In genomic region chr9:113372059-113372458, GRCh38 we compare ENCODE assay signal across 1 cellular context.
TF ChIP-seq lines count a peak whose summit lies in the region.

No MANE protein-coding gene starts in this region.

TF ChIP-seq in HepG2, 621 proteins besides CTCF, POLR2A, EP300 and RAD21:
- TF ChIP-seq ZBED4 (CRISPR knock-in tag; IDR thresholded peaks at IDR 0.05; ENCODE audit: borderline replicate concordance) (no peak), ZNF703 (CRISPR knock-in tag; IDR thresholded peaks at IDR 0.05; ENCODE audit: borderline replicate concordance) (no peak), ZFP82 (CRISPR knock-in tag; IDR thresholded peaks at IDR 0.05; ENCODE audit: borderline replicate concordance) (no peak), AGO2 (optimal IDR thresholded peaks at IDR 0.05; ENCODE audit: low read depth, low read length) (peak; percentile 23), LCORL (IDR thresholded peaks at IDR 0.05) (no peak), LCORL (CRISPR knock-in tag; IDR thresholded peaks at IDR 0.05) (no peak), ZC3H13 (CRISPR knock-in tag; IDR thresholded peaks at IDR 0.05) (peak; percentile 71), MAFK (conservative IDR thresholded peaks at IDR 0.05 in 1 of 2, IDR thresholded peaks at IDR 0.05 in 1 of 2; ENCODE audit: low read length in 2 of 2) (no peak), GLMP (CRISPR knock-in tag; IDR thresholded peaks at IDR 0.05; ENCODE audit: borderline replicate concordance) (no peak), YEATS2 (CRISPR knock-in tag; IDR thresholded peaks at IDR 0.05; ENCODE audit: borderline replicate concordance) (no peak), ELF3 (CRISPR knock-in tag; IDR thresholded peaks at IDR 0.05) (no peak), LBX2 (CRISPR knock-in tag; IDR thresholded peaks at IDR 0.05; ENCODE audit: borderline replicate concordance) (no peak), ZNF792 (CRISPR knock-in tag; IDR thresholded peaks at IDR 0.05) (no peak), ZNF354B (CRISPR knock-in tag; IDR thresholded peaks at IDR 0.05) (0 out of 2 replicates have a peak, but pooled peaks have one; percentile 17), HNF1B (CRISPR knock-in tag; IDR thresholded peaks at IDR 0.05) (no peak), TBL1XR1 (IDR thresholded peaks at IDR 0.05; ENCODE audit: borderline replicate concordance, low read length, partially characterized antibody) (no peak), POLR2G (IDR thresholded peaks at IDR 0.05; ENCODE audit: low read depth, low read length) (0 out of 2 replicates have a peak, but pooled peaks have one; percentile 24), SALL1 (CRISPR knock-in tag; IDR thresholded peaks at IDR 0.05) (0 out of 2 replicates have a peak, but pooled peaks have one; percentile 15), ATF2 (CRISPR knock-in tag; IDR thresholded peaks at IDR 0.05) (no peak), TFE3 (CRISPR knock-in tag; IDR thresholded peaks at IDR 0.05) (no peak), ZBTB1 (CRISPR knock-in tag; IDR thresholded peaks at IDR 0.05; ENCODE audit: borderline replicate concordance) (no peak), ZNF781 (CRISPR knock-in tag; IDR thresholded peaks at IDR 0.05; ENCODE audit: borderline replicate concordance, not compliant biosample characterization) (no peak), ZNF598 (CRISPR knock-in tag; IDR thresholded peaks at IDR 0.05; ENCODE audit: borderline replicate concordance) (no peak), ZSCAN30 (CRISPR knock-in tag; IDR thresholded peaks at IDR 0.05) (no peak), SP140L (CRISPR knock-in tag; IDR thresholded peaks at IDR 0.05; ENCODE audit: borderline replicate concordance) (no peak), GATA4 (IDR thresholded peaks at IDR 0.05; ENCODE audit: borderline replicate concordance, low read depth) (no peak), HMG20B (CRISPR knock-in tag; conservative IDR thresholded peaks at IDR 0.05) (no peak), ZBTB8A (CRISPR knock-in tag; IDR thresholded peaks at IDR 0.05; ENCODE audit: borderline replicate concordance, low read depth) (no peak), FUBP1 (CRISPR knock-in tag; IDR thresholded peaks at IDR 0.05; ENCODE audit: borderline replicate concordance) (no peak), ZNF501 (CRISPR knock-in tag; IDR thresholded peaks at IDR 0.05) (peak; percentile 39; the same call in 1 of the 2 replicates), JDP2 (CRISPR knock-in tag; IDR thresholded peaks at IDR 0.05; ENCODE audit: borderline replicate concordance) (no peak), ZNF687 (CRISPR knock-in tag; IDR thresholded peaks at IDR 0.05) (no peak), CC2D1A (CRISPR knock-in tag; IDR thresholded peaks at IDR 0.05) (no peak), ATF7-NPFF (CRISPR knock-in tag; IDR thresholded peaks at IDR 0.05; ENCODE audit: low read depth) (no peak), ZNF883 (CRISPR knock-in tag; IDR thresholded peaks at IDR 0.05; ENCODE audit: not compliant biosample characterization) (no peak)
